16 cellular contexts compared by ENCODE assay signal in the genomic region with DNA sequence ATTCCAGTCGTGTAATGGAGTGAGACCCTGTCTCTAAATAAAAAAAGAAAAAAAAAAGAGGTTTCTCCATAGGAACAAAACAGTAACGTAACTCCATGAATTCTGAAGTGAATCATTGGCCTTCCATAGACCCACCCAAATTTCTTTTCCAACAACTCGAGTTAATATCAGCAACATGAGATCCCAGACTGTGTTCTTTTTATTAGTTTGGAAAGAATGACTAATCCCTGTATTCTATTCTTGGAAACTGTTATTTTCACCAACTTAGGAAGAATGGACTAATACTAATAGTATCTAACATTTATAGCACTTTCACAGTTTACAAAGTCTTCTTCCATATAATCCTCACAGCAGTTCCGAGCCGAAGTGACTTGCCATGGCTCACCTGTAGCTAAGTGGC.
DNase-seq lines count a peak whose midpoint lies in the region; ATAC-seq, FAIRE-seq and TF ChIP-seq lines count a peak whose summit lies in the region.
"Had no signal": no experiment of that assay in that cellular context is flagged by ENCODE, and none has a peak within 500 bp of the region (broad histone marks: within the 10 kb centered on the region; RNA-seq: fewer than 3 reads in every experiment).

No MANE protein-coding gene starts in this region.

- 77 to 81% methylated on average over 5 of the region's 5 CpGs for whole genome bisulfite sequencing in heart right ventricle, 2 donors

- H3K27ac Mint-ChIP-seq in astrocyte (ENCODE audit: unreplicated experiment) = no peak overlapping the region
- H3K27ac Mint-ChIP-seq: neural progenitor cell had no signal

- H3K36me3 ChIP-seq in astrocyte (ENCODE audit: insufficient read depth, low read length) (no peaks in the 10 kb centered on the region), heart right ventricle (no peaks in the 10 kb centered on the region)
- H3K36me3 ChIP-seq: neural progenitor cell had no signal

- no peak overlapping the region for H3K9ac ChIP-seq in astrocyte (ENCODE audit: low read length)
- H3K9ac ChIP-seq: neural progenitor cell had no signal

- peaks cover 45% of the 10 kb centered on the region for H3K4me1 ChIP-seq in astrocyte (ENCODE audit: insufficient read depth, low read length)
- peaks cover 0 to 43% (median 9%) of the 10 kb centered on the region in 9 donors for H3K4me1 ChIP-seq in heart right ventricle
- H3K4me1 ChIP-seq: neural progenitor cell had no signal

- ATAC-seq in heart right ventricle (peak; percentile 26 to 71 (median 62)), HG03159 (IDR thresholded peaks at IDR 0.05; ENCODE audit: unreplicated experiment) (no peak), GM19328 (IDR thresholded peaks at IDR 0.05; ENCODE audit: unreplicated experiment) (no peak), GM18498 (IDR thresholded peaks at IDR 0.05; ENCODE audit: unreplicated experiment) (no peak)

- H3K27me3 Mint-ChIP-seq in astrocyte (ENCODE audit: low read depth, unreplicated experiment) = no peaks in the 10 kb centered on the region

- no peaks in the 10 kb centered on the region for H3K9me3 ChIP-seq in astrocyte (ENCODE audit: insufficient read depth, low read depth, low read length)
- no peaks in the 10 kb centered on the region for H3K9me3 ChIP-seq in heart right ventricle

- no peak overlapping the region for H3K4me3 ChIP-seq in astrocyte (ENCODE audit: insufficient read depth, low read depth, low read length)
- H3K4me3 ChIP-seq in heart right ventricle = no peak overlapping the region
- H3K4me3 ChIP-seq: neural progenitor cell had no signal

- no peaks in the 10 kb centered on the region for H3K36me3 Mint-ChIP-seq in astrocyte (ENCODE audit: low read depth, unreplicated experiment)
- H3K36me3 Mint-ChIP-seq: neural progenitor cell had no signal

- peak overlapping the region; percentile 28 for H3K27ac ChIP-seq in astrocyte (ENCODE audit: low read depth, low read length)
- peak overlapping the region in 9 of 10 donors; percentile 14 to 80 (median 71) for H3K27ac ChIP-seq in heart right ventricle
- H3K27ac ChIP-seq: neural progenitor cell had no signal

- peak overlapping the region; percentile 37 for H2AFZ ChIP-seq in astrocyte (ENCODE audit: low read depth, low read length)
- H2AFZ ChIP-seq: neural progenitor cell had no signal

- H3K27me3 ChIP-seq in astrocyte (ENCODE audit: insufficient read depth, low read length) (no peaks in the 10 kb centered on the region), heart right ventricle (no peaks in the 10 kb centered on the region)
- H3K27me3 ChIP-seq: neural progenitor cell had no signal

- H4K20me1 ChIP-seq in astrocyte (ENCODE audit: insufficient read depth, low read length) = no peaks in the 10 kb centered on the region

- H3K4me3 Mint-ChIP-seq in astrocyte (ENCODE audit: unreplicated experiment) = no peak overlapping the region
- H3K4me3 Mint-ChIP-seq: neural progenitor cell had no signal

- peak; percentile 43 for DNase-seq in AG08395 (ENCODE audit: low spot score)
- peak; percentile 75 for DNase-seq in astrocyte (ENCODE audit: low read depth)
- DNase-seq in heart right ventricle = no peak
- peak; percentile 48 for DNase-seq in renal cortical epithelial cell (ENCODE audit: low read depth)
- DNase-seq in DMS79 (lab: John Stamatoyannopoulos, UW) = no peak
- DNase-seq: activated CD4-positive, alpha-beta T cell treated with anti-CD3 and anti-CD28 coated beads, Interleukin-2, amount 50 U/mL, for 48 hours; amygdala; DMS53; effector CD4-positive, alpha-beta T cell; NCI-H2081 treated with DMSO at 0.1 percent for 48 hours; SHP77; substantia nigra had no signal

- intact Hi-C loops in heart right ventricle (cut with DNase I) = no loop called here

- no peak for FAIRE-seq in astrocyte (lab: Jason Lieb, UNC)

- no peaks in the 10 kb centered on the region for H3K9me3 Mint-ChIP-seq in astrocyte (ENCODE audit: unreplicated experiment)

- no peaks in the 10 kb centered on the region for H3K79me2 ChIP-seq in astrocyte (ENCODE audit: insufficient read depth, low read length)

- H3K4me1 Mint-ChIP-seq in astrocyte (ENCODE audit: low read depth, unreplicated experiment) = peaks cover 33% of the 10 kb centered on the region
- H3K4me1 Mint-ChIP-seq: neural progenitor cell had no signal

- no peak for TF ChIP-seq CTCF in astrocyte (IDR thresholded peaks at IDR 0.05; ENCODE audit: insufficient read depth, low read depth, low read length)
- TF ChIP-seq CTCF in heart right ventricle (IDR thresholded peaks at IDR 0.05) = no peak

- H3K4me2 ChIP-seq in astrocyte (ENCODE audit: low read length) = peak overlapping the region; percentile 41
- H3K4me2 ChIP-seq: neural progenitor cell had no signal

Comparison
In these comparisons a context has a peak if more than half of its experiments do, and no peak if none do; other contexts are left out.
1. DNase-seq: peak in AG08395 (single experiment), astrocyte (single experiment) and renal cortical epithelial cell (single experiment); none in heart right ventricle (0 of 2) and DMS79 (single experiment).
2. ATAC-seq: peak in heart right ventricle (8 of 8); none in HG03159 (single experiment), GM19328 (single experiment) and GM18498 (single experiment).